Comparison of ENCODE assay signal across 9 cellular contexts in genomic region chr1:84603941-84604830, GRCh38. TPM values are rescaled to one million over a fixed set of nuclear protein-coding genes. Genes with fewer than 3 reads are reported as not detected.
A peak's percentile ranks its signal among the peaks of the same experiment; 100 is the strongest.
DNase-seq lines count a peak whose midpoint lies in the region; ATAC-seq lines count a peak whose summit lies in the region.
"Had no signal": no experiment of that assay in that cellular context is flagged by ENCODE, and none has a peak within 500 bp of the region (broad histone marks: within the 10 kb centered on the region; RNA-seq: fewer than 3 reads in every experiment).

No MANE protein-coding gene starts in this region.

- no peak overlapping the region for H3K4me3 Mint-ChIP-seq in stimulated activated naive B cell treated with anti-CD40 and anti-IgM and Interleukin-4, amounts not matched to agents 10 μg/mL and 1 μg/mL and 100 μg/mL, for 72 hours
- H3K4me3 Mint-ChIP-seq: stimulated activated effector memory CD8-positive, alpha-beta T cell treated with anti-CD3 and anti-CD28 coated beads, Interleukin-12 subunit alpha, Interleukin-12 subunit beta, amount 100 ng/mL, for 72 hours had no signal

- peaks cover 9 to 10% of the 10 kb centered on the region in 2 donors for H3K4me1 Mint-ChIP-seq in stimulated activated naive B cell treated with anti-CD40 and anti-IgM and Interleukin-4, amounts not matched to agents 10 μg/mL and 1 μg/mL and 100 μg/mL, for 72 hours

- no peak for ATAC-seq in HG03521 (IDR thresholded peaks at IDR 0.05; ENCODE audit: unreplicated experiment)
- ATAC-seq in HG03571 (IDR thresholded peaks at IDR 0.05; ENCODE audit: unreplicated experiment) = no peak
- no peak for ATAC-seq in stimulated activated naive B cell treated with anti-CD40 and anti-IgM and Interleukin-4, amounts not matched to agents 10 μg/mL and 1 μg/mL and 100 μg/mL, for 72 hours (replicated peaks)
- ATAC-seq: stimulated activated effector memory CD8-positive, alpha-beta T cell treated with anti-CD3 and anti-CD28 coated beads, Interleukin-12 subunit alpha, Interleukin-12 subunit beta, amount 100 ng/mL, for 72 hours had no signal

- H3K9me3 Mint-ChIP-seq in stimulated activated naive B cell treated with anti-CD40 and anti-IgM and Interleukin-4, amounts not matched to agents 10 μg/mL and 1 μg/mL and 100 μg/mL, for 72 hours = peaks cover 21 to 30% of the 10 kb centered on the region in 2 donors

- peaks cover 7 to 19% of the 10 kb centered on the region in 2 donors for H3K27me3 Mint-ChIP-seq in stimulated activated naive B cell treated with anti-CD40 and anti-IgM and Interleukin-4, amounts not matched to agents 10 μg/mL and 1 μg/mL and 100 μg/mL, for 72 hours

- H3K27ac Mint-ChIP-seq in stimulated activated naive B cell treated with anti-CD40 and anti-IgM and Interleukin-4, amounts not matched to agents 10 μg/mL and 1 μg/mL and 100 μg/mL, for 72 hours = no peak overlapping the region
- H3K27ac Mint-ChIP-seq: stimulated activated effector memory CD8-positive, alpha-beta T cell treated with anti-CD3 and anti-CD28 coated beads, Interleukin-12 subunit alpha, Interleukin-12 subunit beta, amount 100 ng/mL, for 72 hours had no signal

- H3K36me3 Mint-ChIP-seq in stimulated activated naive B cell treated with anti-CD40 and anti-IgM and Interleukin-4, amounts not matched to agents 10 μg/mL and 1 μg/mL and 100 μg/mL, for 72 hours = peaks cover 23 to 33% of the 10 kb centered on the region in 2 donors
- H3K36me3 Mint-ChIP-seq: stimulated activated effector memory CD8-positive, alpha-beta T cell treated with anti-CD3 and anti-CD28 coated beads, Interleukin-12 subunit alpha, Interleukin-12 subunit beta, amount 100 ng/mL, for 72 hours had no signal

- DNase-seq in GM03348 (ENCODE audit: low spot score) (peak; percentile 66), RKO (ENCODE audit: low spot score) (peak; percentile 87), fibroblast of peridontal ligament (ENCODE audit: extremely low read depth) (peak; percentile 79), pulmonary artery endothelial cell (ENCODE audit: low read depth, low spot score) (peak; percentile 83), NCI-H2081 (lab: John Stamatoyannopoulos, UW) (no peak)
- DNase-seq in stimulated activated naive B cell treated with anti-CD40 and anti-IgM and Interleukin-4, amounts not matched to agents 10 μg/mL and 1 μg/mL and 100 μg/mL, for 72 hours = no peak

RNA-seq across cellular contexts. Expression of gene CTBS, which starts 29.9 kb away (rescaled TPM):
- total RNA-seq in pulmonary artery endothelial cell = 5.9 and 6.3 TPM in 2 replicates

Comparison
In these comparisons a context has a peak if more than half of its experiments do, and no peak if none do; other contexts are left out.
1. DNase-seq: peak in GM03348 (single experiment), RKO (single experiment), fibroblast of peridontal ligament (single experiment) and pulmonary artery endothelial cell (single experiment); none in NCI-H2081 (0 of 2) and stimulated activated naive B cell treated with anti-CD40 and anti-IgM and Interleukin-4, amounts not matched to agents 10 μg/mL and 1 μg/mL and 100 μg/mL, for 72 hours (single experiment).